ENCODE assay signal across 9 cellular contexts in the genomic region with DNA sequence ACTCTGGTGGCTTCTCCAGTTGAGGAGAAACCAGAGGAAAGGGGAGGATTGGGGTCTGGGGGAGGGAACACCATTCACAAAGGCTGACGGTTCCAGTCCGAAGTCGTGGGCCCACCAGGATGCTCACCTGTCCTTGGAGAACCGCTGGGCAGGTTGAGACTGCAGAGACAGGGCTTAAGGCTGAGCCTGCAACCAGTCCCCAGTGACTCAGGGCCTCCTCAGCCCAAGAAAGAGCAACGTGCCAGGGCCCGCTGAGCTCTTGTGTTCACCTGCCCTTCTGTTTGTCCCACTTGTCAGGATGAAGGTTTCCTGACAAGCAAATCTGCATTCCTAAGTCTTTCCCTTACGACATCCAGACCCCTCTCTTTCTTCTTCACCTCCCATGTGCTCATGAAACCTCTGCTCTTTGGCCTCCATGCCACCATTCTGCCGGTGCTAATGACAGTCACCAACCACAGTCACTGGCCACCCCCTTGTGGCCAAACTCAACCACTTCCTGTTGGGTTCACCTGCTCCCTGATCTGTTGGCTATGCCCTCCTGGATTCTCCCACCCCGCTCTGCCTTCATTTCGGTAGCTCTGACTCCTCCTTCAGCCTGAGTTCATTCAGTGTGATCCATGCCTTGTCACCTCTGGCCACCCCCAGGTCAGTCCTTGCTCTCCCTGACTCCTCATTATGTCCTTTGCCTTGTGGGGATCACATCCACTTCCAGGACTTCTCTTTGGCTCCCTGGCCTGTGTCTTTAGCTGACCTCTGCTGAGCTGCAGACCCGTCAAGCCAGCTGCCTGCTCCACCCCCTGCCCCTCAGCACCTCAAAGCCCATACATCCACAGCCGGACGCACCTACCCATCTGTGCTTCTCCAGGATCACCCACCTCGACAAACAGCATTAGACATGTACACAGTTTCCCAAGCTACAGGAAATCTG.
DNase-seq lines count a peak whose midpoint lies in the region; ATAC-seq and FAIRE-seq lines count a peak whose summit lies in the region.
"Had no signal": no experiment of that assay in that cellular context is flagged by ENCODE, and none has a peak within 500 bp of the region (broad histone marks: within the 10 kb centered on the region; RNA-seq: fewer than 3 reads in every experiment).

No MANE protein-coding gene starts in this region.

- no peak overlapping the region for H3K4me3 Mint-ChIP-seq in effector memory CD8-positive, alpha-beta T cell

- H3K36me3 Mint-ChIP-seq in effector memory CD8-positive, alpha-beta T cell (ENCODE audit: insufficient read depth) = no peaks in the 10 kb centered on the region

- DNase-seq in ACHN (peak; percentile 45), GM18507 (ENCODE audit: extremely low spot score, insufficient read length, low read depth) (no peak), HTR-8/SVneo (ENCODE audit: insufficient read length, low spot score) (no peak), NCI-H128 (lab: John Stamatoyannopoulos, UW; ENCODE audit: unreplicated experiment) (no peak), AG20443 (ENCODE audit: low spot score) (no peak), amygdala (lab: John Stamatoyannopoulos, UW) (no peak)
- DNase-seq in effector memory CD8-positive, alpha-beta T cell = no peak
- DNase-seq: activated CD8-positive, alpha-beta memory T cell treated with anti-CD3 and anti-CD28 coated beads, Interleukin-2, amount 50 U/mL, for 48 hours had no signal

- H3K27ac Mint-ChIP-seq in effector memory CD8-positive, alpha-beta T cell = peak overlapping the region; percentile 9 to 41

- H3K9me3 Mint-ChIP-seq in effector memory CD8-positive, alpha-beta T cell = no peaks in the 10 kb centered on the region

- in situ Hi-C loops in ACHN (cut with HindIII; ENCODE audit: low pct_ligation_motif_present, low pct_unique_long_range_greater_than_20kb, low sequenced_read_pairs) = no loop called here

- peaks cover 22 to 45% of the 10 kb centered on the region in 2 donors for H3K27me3 Mint-ChIP-seq in effector memory CD8-positive, alpha-beta T cell

- FAIRE-seq in GM18507 (lab: Jason Lieb, UNC) (peak; percentile 79), HTR-8/SVneo (lab: Jason Lieb, UNC) (peak; percentile 78)

- H3K4me1 Mint-ChIP-seq in effector memory CD8-positive, alpha-beta T cell (ENCODE audit: low read depth in 2 of 2) = peaks cover 1 to 5% of the 10 kb centered on the region in 2 donors

- ATAC-seq in effector memory CD8-positive, alpha-beta T cell (replicated peaks) = no peak
- no peak for ATAC-seq in HG03097 (IDR thresholded peaks at IDR 0.05; ENCODE audit: low FRiP score, unreplicated experiment)
